ENCODE assay signal across 8 cellular contexts in the genomic region with DNA sequence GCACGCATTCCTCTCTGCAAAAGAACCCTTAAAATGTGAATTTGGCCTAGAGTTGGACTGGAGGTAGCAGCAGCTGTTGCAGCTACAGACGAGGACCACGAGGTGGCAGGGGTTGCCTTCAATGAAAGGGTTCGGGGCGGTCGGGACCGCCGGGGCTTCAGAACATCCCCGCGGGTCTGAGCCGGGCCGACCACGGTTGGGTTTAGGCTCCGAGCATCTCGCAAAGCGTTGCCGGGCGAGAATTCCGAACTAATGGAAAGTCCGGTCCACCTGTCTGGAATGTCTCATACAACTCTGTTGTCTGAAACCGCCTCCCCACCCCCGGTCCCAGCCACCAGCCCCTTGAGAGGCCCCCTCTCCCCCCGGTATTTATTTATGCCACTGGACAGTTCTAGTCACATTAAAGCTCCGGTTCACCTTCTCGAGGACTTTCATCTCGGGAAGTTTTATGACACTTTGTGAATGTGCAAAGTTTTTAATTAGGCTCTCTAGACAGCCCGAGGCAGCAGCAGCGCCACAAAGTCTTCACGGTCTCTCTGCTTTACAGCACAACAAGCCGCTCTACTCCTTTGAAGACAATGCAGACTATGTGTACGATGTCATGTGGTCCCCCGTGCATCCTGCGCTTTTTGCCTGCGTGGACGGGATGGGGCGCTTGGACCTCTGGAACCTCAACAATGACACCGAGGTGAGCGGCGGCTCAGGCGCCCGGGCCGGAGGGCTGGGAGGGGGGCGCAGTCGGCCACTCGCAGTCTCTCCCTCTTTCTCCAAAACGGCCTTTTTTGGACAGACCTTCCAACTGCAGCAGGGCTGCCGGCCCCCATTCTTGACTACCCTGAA.
DNase-seq lines count a peak whose midpoint lies in the region; ATAC-seq and TF ChIP-seq lines count a peak whose summit lies in the region.

No MANE protein-coding gene starts in this region.

- peaks cover 11% of the 10 kb centered on the region for H3K4me1 Mint-ChIP-seq in activated CD4-positive, alpha-beta memory T cell treated with anti-CD3 and anti-CD28 coated beads, Interleukin-2, amount 10 ng/mL, durations not matched to agents 7 days and 5 days

- H3K27ac Mint-ChIP-seq in activated CD4-positive, alpha-beta memory T cell treated with anti-CD3 and anti-CD28 coated beads, Interleukin-2, amount 10 ng/mL, durations not matched to agents 7 days and 5 days, result no peak overlapping the region

- peak; percentile 97 for TF ChIP-seq CTCF in BE2C (IDR thresholded peaks at IDR 0.05; ENCODE audit: low read depth, low read length)

- POLR2A ChIA-PET in activated CD4-positive, alpha-beta memory T cell treated with anti-CD3 and anti-CD28 coated beads, Interleukin-2, amount 10 ng/mL, durations not matched to agents 7 days and 5 days (lab: Charles Lee), result interaction anchor here (1.2 kb wide), 1 partner anchor 944 kb away, joined by 3 read pairs; no protein-coding TSS in a partner anchor

- peaks cover 43% of the 10 kb centered on the region for H3K27me3 Mint-ChIP-seq in activated CD4-positive, alpha-beta memory T cell treated with anti-CD3 and anti-CD28 coated beads, Interleukin-2, amount 10 ng/mL, durations not matched to agents 7 days and 5 days

- no peaks in the 10 kb centered on the region for H3K36me3 Mint-ChIP-seq in activated CD4-positive, alpha-beta memory T cell treated with anti-CD3 and anti-CD28 coated beads, Interleukin-2, amount 10 ng/mL, durations not matched to agents 7 days and 5 days (ENCODE audit: low read depth)

- peak overlapping the region; percentile 60 for H3K4me3 Mint-ChIP-seq in activated CD4-positive, alpha-beta memory T cell treated with anti-CD3 and anti-CD28 coated beads, Interleukin-2, amount 10 ng/mL, durations not matched to agents 7 days and 5 days

- H3K4me3 ChIP-seq in BE2C (ENCODE audit: low read depth, low read length), result peak overlapping the region; percentile 68

- H3K9me3 Mint-ChIP-seq in activated CD4-positive, alpha-beta memory T cell treated with anti-CD3 and anti-CD28 coated beads, Interleukin-2, amount 10 ng/mL, durations not matched to agents 7 days and 5 days, result no peaks in the 10 kb centered on the region

- H3K36me3 ChIP-seq in BE2C, result no peaks in the 10 kb centered on the region

- no peaks in the 10 kb centered on the region; the same call in 1 of the 2 replicates for H3K27me3 ChIP-seq in BE2C

- DNase-seq in BE2C (peak; percentile 76), GM19238 (ENCODE audit: insufficient read length, low spot score) (peak; percentile 46), NCI-H524 (lab: John Stamatoyannopoulos, UW) (peak; percentile 58 to 76), lung microvascular endothelial cell (ENCODE audit: low read depth in 2 of 2) (peak; percentile 65 to 75)
- peak; percentile 42 for DNase-seq in activated CD4-positive, alpha-beta memory T cell treated with anti-CD3 and anti-CD28 coated beads, Interleukin-2, amount 10 ng/mL, durations not matched to agents 7 days and 5 days
- peak; percentile 17 for DNase-seq in effector CD8-positive, alpha-beta T cell (lab: John Stamatoyannopoulos, UW)
- peak; percentile 6 to 18 (median 15) for DNase-seq in stimulated activated CD4-positive, alpha-beta T cell treated with anti-CD3 and anti-CD28 coated beads, TNF-alpha, amount 100 ng/mL, for 4 hours (ENCODE audit: low read depth in 3 of 3)

- H3K4me1 ChIP-seq in BE2C, result no peaks in the 10 kb centered on the region

- peak; percentile 89 for ATAC-seq in HG03439 (IDR thresholded peaks at IDR 0.05; ENCODE audit: unreplicated experiment)

- no peaks in the 10 kb centered on the region for H3K9me3 ChIP-seq in BE2C

- CTCF ChIA-PET in activated CD4-positive, alpha-beta memory T cell treated with anti-CD3 and anti-CD28 coated beads, Interleukin-2, amount 10 ng/mL, durations not matched to agents 7 days and 5 days (lab: Charles Lee), result interaction anchor here (0.5 to 1.5 kb wide), 7 partner anchors 23 to 988 kb away, joined by 3 to 6 read pairs (median 4); no protein-coding TSS in a partner anchor

Comparison
In these comparisons a context has a peak if more than half of its experiments do, and no peak if none do; other contexts are left out.
1. Peak in every context shown above with its lines: DNase-seq, ATAC-seq and H3K4me3 ChIP-seq.
2. DNase-seq: peak in every context shown above with its lines; median percentile 76 in BE2C; 70 in lung microvascular endothelial cell; 67 in NCI-H524; 46 in GM19238; 42 in activated CD4-positive, alpha-beta memory T cell treated with anti-CD3 and anti-CD28 coated beads, Interleukin-2, amount 10 ng/mL, durations not matched to agents 7 days and 5 days; 17 in effector CD8-positive, alpha-beta T cell; 15 in stimulated activated CD4-positive, alpha-beta T cell treated with anti-CD3 and anti-CD28 coated beads, TNF-alpha, amount 100 ng/mL, for 4 hours.